ENCODE assay signal across 1 cellular context in the genomic region with DNA sequence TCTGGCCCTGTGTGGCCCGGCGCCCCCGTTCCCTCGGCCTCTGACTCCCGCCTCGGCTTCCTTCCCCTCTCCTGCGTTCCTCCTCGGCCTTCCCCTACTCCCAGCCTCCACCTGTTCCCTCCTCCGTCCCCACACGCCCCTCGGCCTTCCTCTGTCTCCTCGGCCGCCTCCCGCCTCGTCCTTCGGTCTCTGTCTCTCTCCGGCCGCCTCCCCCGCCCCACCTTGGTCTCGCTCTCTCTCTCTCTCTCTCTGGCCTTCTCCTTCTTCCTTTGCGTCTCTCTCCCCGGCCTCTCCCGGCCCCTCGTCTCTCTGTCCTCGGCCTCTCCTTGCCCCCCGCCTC.
TF ChIP-seq lines count a peak whose summit lies in the region.

No MANE protein-coding gene starts in this region.

TF ChIP-seq in HEK293, 187 proteins besides CTCF, POLR2A, EP300 and RAD21 (continued from another document):
- no peak for TF ChIP-seq ZNF311 (tag by site-specific recombination; IDR thresholded peaks at IDR 0.05; ENCODE audit: borderline replicate concordance)
- TF ChIP-seq MZF1 (tag by site-specific recombination; IDR thresholded peaks at IDR 0.05; ENCODE audit: borderline replicate concordance) = no peak; the same call in 1 of the 2 replicates
- TF ChIP-seq GLI4 (tag by site-specific recombination; IDR thresholded peaks at IDR 0.05) = no peak
- no peak for TF ChIP-seq PRDM1 (tag by site-specific recombination; IDR thresholded peaks at IDR 0.05)
- no peak for TF ChIP-seq ZNF660 (tag by site-specific recombination; IDR thresholded peaks at IDR 0.05)
- TF ChIP-seq ZNF366 (tag by site-specific recombination; conservative IDR thresholded peaks at IDR 0.05) = peak; percentile 83
- TF ChIP-seq, protein P1, sequence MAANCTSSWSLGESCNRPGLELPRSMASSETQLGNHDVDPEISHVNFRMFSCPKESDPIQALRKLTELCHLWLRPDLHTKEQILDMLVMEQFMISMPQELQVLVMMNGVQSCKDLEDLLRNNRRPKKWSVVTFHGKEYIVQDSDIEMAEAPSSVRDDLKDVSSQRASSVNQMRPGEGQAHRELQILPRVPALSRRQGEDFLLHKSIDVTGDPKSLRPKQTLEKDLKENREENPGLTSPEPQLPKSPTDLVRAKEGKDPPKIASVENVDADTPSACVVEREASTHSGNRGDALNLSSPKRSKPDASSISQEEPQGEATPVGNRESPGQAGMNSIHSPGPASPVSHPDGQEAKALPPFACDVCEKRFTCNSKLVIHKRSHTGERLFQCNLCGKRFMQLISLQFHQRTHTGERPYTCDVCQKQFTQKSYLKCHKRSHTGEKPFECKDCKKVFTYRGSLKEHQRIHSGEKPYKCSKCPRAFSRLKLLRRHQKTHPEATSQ (tag by site-specific recombination; IDR thresholded peaks at IDR 0.05) = 0 out of 2 replicates have a peak, but pooled peaks have one; percentile 71
- TF ChIP-seq EGR2 (tag by site-specific recombination; IDR thresholded peaks at IDR 0.05; ENCODE audit: low read depth) = peak; percentile 71
- 0 out of 2 replicates have a peak, but pooled peaks have one; percentile 40 for TF ChIP-seq ZNF24 (tag by site-specific recombination; IDR thresholded peaks at IDR 0.05)
- TF ChIP-seq ZNF341 (tag by site-specific recombination; IDR thresholded peaks at IDR 0.05; ENCODE audit: low read depth) = no peak
- TF ChIP-seq ZFHX2 (tag by site-specific recombination; conservative IDR thresholded peaks at IDR 0.05) = peak; percentile 66
- no peak for TF ChIP-seq ZNF654 (tag by site-specific recombination; IDR thresholded peaks at IDR 0.05; ENCODE audit: low read depth)
